8 cellular contexts compared by ENCODE assay signal in genomic region chr22:26674211-26675190, GRCh38. TPM values are rescaled to one million over a fixed set of nuclear protein-coding genes. Genes with fewer than 3 reads are reported as not detected.
DNase-seq lines count a peak whose midpoint lies in the region; ATAC-seq and TF ChIP-seq lines count a peak whose summit lies in the region.

No MANE protein-coding gene starts in this region.

- no peak for TF ChIP-seq POLR2A in erythroblast (IDR thresholded peaks at IDR 0.05; ENCODE audit: low read length)

- peaks cover 60 to 75% of the 10 kb centered on the region in 2 donors for H3K4me1 Mint-ChIP-seq in stimulated activated naive B cell treated with anti-CD40 and anti-IgM and Interleukin-4, amounts not matched to agents 10 μg/mL and 1 μg/mL and 100 μg/mL, for 72 hours

- ATAC-seq in stimulated activated naive B cell treated with anti-CD40 and anti-IgM and Interleukin-4, amounts not matched to agents 10 μg/mL and 1 μg/mL and 100 μg/mL, for 72 hours (replicated peaks) = no peak
- ATAC-seq in HG02970 (IDR thresholded peaks at IDR 0.05; ENCODE audit: low FRiP score, unreplicated experiment) (no peak), GM18858 (IDR thresholded peaks at IDR 0.05; ENCODE audit: unreplicated experiment) (no peak)

- H3K27me3 Mint-ChIP-seq in stimulated activated naive B cell treated with anti-CD40 and anti-IgM and Interleukin-4, amounts not matched to agents 10 μg/mL and 1 μg/mL and 100 μg/mL, for 72 hours = no peaks in the 10 kb centered on the region

- peak overlapping the region; percentile 93 to 99 for H3K4me3 Mint-ChIP-seq in stimulated activated naive B cell treated with anti-CD40 and anti-IgM and Interleukin-4, amounts not matched to agents 10 μg/mL and 1 μg/mL and 100 μg/mL, for 72 hours

- H3K27ac Mint-ChIP-seq in stimulated activated naive B cell treated with anti-CD40 and anti-IgM and Interleukin-4, amounts not matched to agents 10 μg/mL and 1 μg/mL and 100 μg/mL, for 72 hours = peak overlapping the region; percentile 99

- H3K36me3 Mint-ChIP-seq in stimulated activated naive B cell treated with anti-CD40 and anti-IgM and Interleukin-4, amounts not matched to agents 10 μg/mL and 1 μg/mL and 100 μg/mL, for 72 hours = peaks cover 13 to 25% of the 10 kb centered on the region in 2 donors

- H3K9me3 Mint-ChIP-seq in stimulated activated naive B cell treated with anti-CD40 and anti-IgM and Interleukin-4, amounts not matched to agents 10 μg/mL and 1 μg/mL and 100 μg/mL, for 72 hours = peaks cover 4 to 5% of the 10 kb centered on the region in 2 donors

- DNase-seq in NK-92 treated with Interleukin-12 subunit alpha and Interleukin-12 subunit beta, amount 100 ng/mL, for 24 hours (lab: John Stamatoyannopoulos, UW) = peak; percentile 23
- DNase-seq in NK-92 (lab: John Stamatoyannopoulos, UW; ENCODE audit: unreplicated experiment) (no peak), SK-N-DZ (ENCODE audit: low spot score) (peak; percentile 30), erythroblast (lab: John Stamatoyannopoulos, UW) (peak; percentile 9 to 14), NCI-H1048 (lab: John Stamatoyannopoulos, UW) (no peak)
- no peak for DNase-seq in stimulated activated naive B cell treated with anti-CD40 and anti-IgM and Interleukin-4, amounts not matched to agents 10 μg/mL and 1 μg/mL and 100 μg/mL, for 72 hours

RNA-seq across cellular contexts. Expression of gene MIAT, which starts 17.1 kb away (rescaled TPM):
- 53.7 and 94.7 TPM in 2 replicates for polyA plus RNA-seq in SK-N-DZ (2014; cell fraction: cytosol; rRNA removed)
- polyA plus RNA-seq in SK-N-DZ (2014; cell fraction: nucleus; rRNA removed) = 509 and 691 TPM in 2 replicates

RNA-seq across cellular contexts. Expression of gene CRYBA4, which starts 52.7 kb away (rescaled TPM):
- polyA plus RNA-seq in SK-N-DZ (2014; cell fraction: cytosol; rRNA removed) = not detected in 2 replicates
- not detected in 2 replicates for polyA plus RNA-seq in SK-N-DZ (2014; cell fraction: nucleus; rRNA removed)

RNA-seq across cellular contexts. Expression of gene CRYBB1, which starts 56.7 kb away (rescaled TPM):
- 0.50 and 1.3 TPM in 2 replicates for polyA plus RNA-seq in SK-N-DZ (2014; cell fraction: cytosol; rRNA removed)
- 0.14 and 0.35 TPM in 2 replicates for polyA plus RNA-seq in SK-N-DZ (2014; cell fraction: nucleus; rRNA removed)

Comparison
In these comparisons a context has a peak if more than half of its experiments do, and no peak if none do; other contexts are left out.
1. DNase-seq: peak in NK-92 treated with Interleukin-12 subunit alpha and Interleukin-12 subunit beta, amount 100 ng/mL, for 24 hours (single experiment), SK-N-DZ (single experiment) and erythroblast (2 of 2); none in NK-92 (single experiment), stimulated activated naive B cell treated with anti-CD40 and anti-IgM and Interleukin-4, amounts not matched to agents 10 μg/mL and 1 μg/mL and 100 μg/mL, for 72 hours (single experiment) and NCI-H1048 (single experiment).